In genomic region chr19:2497186-2497585, GRCh38 we compare ENCODE assay signal across 1 cellular context.
TF ChIP-seq lines count a peak whose summit lies in the region.

No MANE protein-coding gene starts in this region.

TF ChIP-seq in HepG2, 621 proteins besides CTCF, POLR2A, EP300 and RAD21:
- no peak for TF ChIP-seq MTA3 (CRISPR knock-in tag; IDR thresholded peaks at IDR 0.05)
- TF ChIP-seq REXO4 (CRISPR knock-in tag; IDR thresholded peaks at IDR 0.05; ENCODE audit: borderline replicate concordance), result no peak
- no peak for TF ChIP-seq ZNF556 (CRISPR knock-in tag; IDR thresholded peaks at IDR 0.05; ENCODE audit: borderline replicate concordance)
- TF ChIP-seq GTF3A (CRISPR knock-in tag; conservative IDR thresholded peaks at IDR 0.05), result no peak
- TF ChIP-seq SYNCRIP (IDR thresholded peaks at IDR 0.05; ENCODE audit: insufficient read depth, low read depth, low read length), result no peak
- peak; percentile 100 for TF ChIP-seq ZNF12 (CRISPR knock-in tag; IDR thresholded peaks at IDR 0.05)
- no peak for TF ChIP-seq ZFP37 (CRISPR knock-in tag; IDR thresholded peaks at IDR 0.05; ENCODE audit: borderline replicate concordance)
- no peak for TF ChIP-seq ZBTB26 (CRISPR knock-in tag; IDR thresholded peaks at IDR 0.05; ENCODE audit: borderline replicate concordance)
- TF ChIP-seq ZNF691 (CRISPR knock-in tag; IDR thresholded peaks at IDR 0.05; ENCODE audit: borderline replicate concordance, low read depth), result no peak
